ENCODE assay signal across 24 cellular contexts in genomic region chr3:20645340-20645739, GRCh38.
A peak's percentile ranks its signal among the peaks of the same experiment; 100 is the strongest.
DNase-seq lines count a peak whose midpoint lies in the region; ATAC-seq and TF ChIP-seq lines count a peak whose summit lies in the region.
"Had no signal": no experiment of that assay in that cellular context is flagged by ENCODE, and none has a peak within 500 bp of the region (broad histone marks: within the 10 kb centered on the region; RNA-seq: fewer than 3 reads in every experiment).

No MANE protein-coding gene starts in this region.

- TF ChIP-seq CTCF in fibroblast of the aortic adventitia (IDR thresholded peaks at IDR 0.05; ENCODE audit: insufficient read depth, low read length) (no peak), GM10248 (IDR thresholded peaks at IDR 0.05; ENCODE audit: control extremely low read depth, extremely low read depth, low read depth, missing control alignments) (no peak)

- in situ Hi-C loops in G401 (cut with HindIII; ENCODE audit: low sequenced_read_pairs) = no loop called here

- CTCF ChIA-PET in GM10248 (lab: Yijun Ruan, JAX) = no interaction called here

- POLR2A ChIA-PET in GM10248 (lab: Yijun Ruan, JAX) = no interaction called here

- DNase-seq in G401 (ENCODE audit: low spot score) = peak; percentile 7
- DNase-seq in NCI-H1105 treated with DMSO at 0.1 percent for 48 hours (lab: John Stamatoyannopoulos, UW) = peak; percentile 18
- peak; percentile 7 for DNase-seq in RPMI8226
- DNase-seq in fibroblast of the aortic adventitia (ENCODE audit: low read depth) = peak; percentile 18
- DNase-seq in GM03348 (ENCODE audit: low spot score) = no peak
- DNase-seq in GM10248 (ENCODE audit: extremely low spot score) = no peak
- no peak for DNase-seq in NCI-H82 treated with DMSO at 0.1 percent for 48 hours (lab: John Stamatoyannopoulos, UW; ENCODE audit: unreplicated experiment)
- DNase-seq: AML-193; CD4-positive, alpha-beta T cell; EL; GF-D8; Kasumi-1; NCI-H1092 treated with DMSO at 0.1 percent for 48 hours; NCI-H146; NCI-H1930; NCI-H2107; NCI-H2227 treated with DMSO at 0.1 percent for 48 hours; NCI-H526 treated with DMSO at 0.1 percent for 48 hours; PC-3; Right ventricle myocardium superior had no signal

- H3K4me3 ChIP-seq in fibroblast of the aortic adventitia (ENCODE audit: low read depth, low read length) = no peak overlapping the region
- H3K4me3 ChIP-seq: A549; BLaER1 treated with 17β-estradiol and CSF1 and Interleukin-3, amounts not matched to agents 10 nM and 100 nM; SJSA1 had no signal

- ATAC-seq in HG03025 (IDR thresholded peaks at IDR 0.05; ENCODE audit: low FRiP score, unreplicated experiment) = no peak
- ATAC-seq: A549, PC-3 had no signal

Comparison
In these comparisons a context has a peak if more than half of its experiments do, and no peak if none do; other contexts are left out.
1. DNase-seq: peak in G401 (single experiment), NCI-H1105 treated with DMSO at 0.1 percent for 48 hours (single experiment), RPMI8226 (single experiment) and fibroblast of the aortic adventitia (single experiment); none in GM03348 (single experiment), GM10248 (single experiment) and NCI-H82 treated with DMSO at 0.1 percent for 48 hours (single experiment).